1 cellular context compared by ENCODE assay signal in the genomic region with DNA sequence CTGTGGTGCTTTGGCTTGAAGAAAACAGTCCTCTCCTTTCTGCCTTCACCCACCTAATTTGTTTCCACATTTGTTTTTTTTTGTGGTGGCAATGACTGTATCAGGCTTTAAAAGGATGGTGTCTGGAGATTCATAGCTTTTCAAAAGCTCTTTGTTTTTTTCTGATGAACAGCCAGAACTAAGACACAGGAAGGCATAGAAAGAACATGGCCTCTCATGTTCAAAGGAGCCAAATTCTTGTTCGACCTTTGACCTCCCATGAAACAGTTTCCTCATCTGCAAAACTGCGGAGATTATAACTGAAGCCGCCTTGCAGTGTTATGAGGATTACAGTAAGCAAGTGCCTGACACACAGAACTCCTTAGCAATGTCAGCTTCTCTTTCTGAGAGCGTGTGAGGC.
A peak's percentile ranks its signal among the peaks of the same experiment; 100 is the strongest.
TF ChIP-seq lines count a peak whose summit lies in the region.

No MANE protein-coding gene starts in this region.

TF ChIP-seq in K562, 482 proteins besides CTCF, POLR2A, EP300 and RAD21 (continued from another document):
- TF ChIP-seq, protein P1, sequence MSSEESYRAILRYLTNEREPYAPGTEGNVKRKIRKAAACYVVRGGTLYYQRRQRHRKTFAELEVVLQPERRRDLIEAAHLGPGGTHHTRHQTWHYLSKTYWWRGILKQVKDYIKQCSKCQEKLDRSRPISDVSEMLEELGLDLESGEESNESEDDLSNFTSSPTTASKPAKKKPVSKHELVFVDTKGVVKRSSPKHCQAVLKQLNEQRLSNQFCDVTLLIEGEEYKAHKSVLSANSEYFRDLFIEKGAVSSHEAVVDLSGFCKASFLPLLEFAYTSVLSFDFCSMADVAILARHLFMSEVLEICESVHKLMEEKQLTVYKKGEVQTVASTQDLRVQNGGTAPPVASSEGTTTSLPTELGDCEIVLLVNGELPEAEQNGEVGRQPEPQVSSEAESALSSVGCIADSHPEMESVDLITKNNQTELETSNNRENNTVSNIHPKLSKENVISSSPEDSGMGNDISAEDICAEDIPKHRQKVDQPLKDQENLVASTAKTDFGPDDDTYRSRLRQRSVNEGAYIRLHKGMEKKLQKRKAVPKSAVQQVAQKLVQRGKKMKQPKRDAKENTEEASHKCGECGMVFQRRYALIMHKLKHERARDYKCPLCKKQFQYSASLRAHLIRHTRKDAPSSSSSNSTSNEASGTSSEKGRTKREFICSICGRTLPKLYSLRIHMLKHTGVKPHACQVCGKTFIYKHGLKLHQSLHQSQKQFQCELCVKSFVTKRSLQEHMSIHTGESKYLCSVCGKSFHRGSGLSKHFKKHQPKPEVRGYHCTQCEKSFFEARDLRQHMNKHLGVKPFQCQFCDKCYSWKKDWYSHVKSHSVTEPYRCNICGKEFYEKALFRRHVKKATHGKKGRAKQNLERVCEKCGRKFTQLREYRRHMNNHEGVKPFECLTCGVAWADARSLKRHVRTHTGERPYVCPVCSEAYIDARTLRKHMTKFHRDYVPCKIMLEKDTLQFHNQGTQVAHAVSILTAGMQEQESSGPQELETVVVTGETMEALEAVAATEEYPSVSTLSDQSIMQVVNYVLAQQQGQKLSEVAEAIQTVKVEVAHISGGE (CRISPR knock-in tag; IDR thresholded peaks at IDR 0.05), result 0 out of 6 replicates have a peak, but pooled peaks of 1 of the 3 experiments have one; percentile 7
- TF ChIP-seq SETDB1 (IDR thresholded peaks at IDR 0.05; ENCODE audit: low read length) (no peak), ZKSCAN3 (CRISPR knock-in tag; IDR thresholded peaks at IDR 0.05) (no peak), ZNF76 (CRISPR knock-in tag; IDR thresholded peaks at IDR 0.05; ENCODE audit: borderline replicate concordance) (no peak), CXXC5 (CRISPR knock-in tag; IDR thresholded peaks at IDR 0.05) (no peak), FOXK1 (CRISPR knock-in tag; IDR thresholded peaks at IDR 0.05; ENCODE audit: borderline replicate concordance) (no peak), SRSF9 (IDR thresholded peaks at IDR 0.05; ENCODE audit: borderline replicate concordance, low read depth, low read length) (no peak), RBFOX2 (IDR thresholded peaks at IDR 0.05; ENCODE audit: low read depth, low read length) (no peak)
- TF ChIP-seq, protein P2, sequence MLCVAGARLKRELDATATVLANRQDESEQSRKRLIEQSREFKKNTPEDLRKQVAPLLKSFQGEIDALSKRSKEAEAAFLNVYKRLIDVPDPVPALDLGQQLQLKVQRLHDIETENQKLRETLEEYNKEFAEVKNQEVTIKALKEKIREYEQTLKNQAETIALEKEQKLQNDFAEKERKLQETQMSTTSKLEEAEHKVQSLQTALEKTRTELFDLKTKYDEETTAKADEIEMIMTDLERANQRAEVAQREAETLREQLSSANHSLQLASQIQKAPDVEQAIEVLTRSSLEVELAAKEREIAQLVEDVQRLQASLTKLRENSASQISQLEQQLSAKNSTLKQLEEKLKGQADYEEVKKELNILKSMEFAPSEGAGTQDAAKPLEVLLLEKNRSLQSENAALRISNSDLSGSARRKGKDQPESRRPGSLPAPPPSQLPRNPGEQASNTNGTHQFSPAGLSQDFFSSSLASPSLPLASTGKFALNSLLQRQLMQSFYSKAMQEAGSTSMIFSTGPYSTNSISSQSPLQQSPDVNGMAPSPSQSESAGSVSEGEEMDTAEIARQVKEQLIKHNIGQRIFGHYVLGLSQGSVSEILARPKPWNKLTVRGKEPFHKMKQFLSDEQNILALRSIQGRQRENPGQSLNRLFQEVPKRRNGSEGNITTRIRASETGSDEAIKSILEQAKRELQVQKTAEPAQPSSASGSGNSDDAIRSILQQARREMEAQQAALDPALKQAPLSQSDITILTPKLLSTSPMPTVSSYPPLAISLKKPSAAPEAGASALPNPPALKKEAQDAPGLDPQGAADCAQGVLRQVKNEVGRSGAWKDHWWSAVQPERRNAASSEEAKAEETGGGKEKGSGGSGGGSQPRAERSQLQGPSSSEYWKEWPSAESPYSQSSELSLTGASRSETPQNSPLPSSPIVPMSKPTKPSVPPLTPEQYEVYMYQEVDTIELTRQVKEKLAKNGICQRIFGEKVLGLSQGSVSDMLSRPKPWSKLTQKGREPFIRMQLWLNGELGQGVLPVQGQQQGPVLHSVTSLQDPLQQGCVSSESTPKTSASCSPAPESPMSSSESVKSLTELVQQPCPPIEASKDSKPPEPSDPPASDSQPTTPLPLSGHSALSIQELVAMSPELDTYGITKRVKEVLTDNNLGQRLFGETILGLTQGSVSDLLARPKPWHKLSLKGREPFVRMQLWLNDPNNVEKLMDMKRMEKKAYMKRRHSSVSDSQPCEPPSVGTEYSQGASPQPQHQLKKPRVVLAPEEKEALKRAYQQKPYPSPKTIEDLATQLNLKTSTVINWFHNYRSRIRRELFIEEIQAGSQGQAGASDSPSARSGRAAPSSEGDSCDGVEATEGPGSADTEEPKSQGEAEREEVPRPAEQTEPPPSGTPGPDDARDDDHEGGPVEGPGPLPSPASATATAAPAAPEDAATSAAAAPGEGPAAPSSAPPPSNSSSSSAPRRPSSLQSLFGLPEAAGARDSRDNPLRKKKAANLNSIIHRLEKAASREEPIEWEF (CRISPR knock-in tag; IDR thresholded peaks at IDR 0.05), result no peak
- TF ChIP-seq, protein P3, sequence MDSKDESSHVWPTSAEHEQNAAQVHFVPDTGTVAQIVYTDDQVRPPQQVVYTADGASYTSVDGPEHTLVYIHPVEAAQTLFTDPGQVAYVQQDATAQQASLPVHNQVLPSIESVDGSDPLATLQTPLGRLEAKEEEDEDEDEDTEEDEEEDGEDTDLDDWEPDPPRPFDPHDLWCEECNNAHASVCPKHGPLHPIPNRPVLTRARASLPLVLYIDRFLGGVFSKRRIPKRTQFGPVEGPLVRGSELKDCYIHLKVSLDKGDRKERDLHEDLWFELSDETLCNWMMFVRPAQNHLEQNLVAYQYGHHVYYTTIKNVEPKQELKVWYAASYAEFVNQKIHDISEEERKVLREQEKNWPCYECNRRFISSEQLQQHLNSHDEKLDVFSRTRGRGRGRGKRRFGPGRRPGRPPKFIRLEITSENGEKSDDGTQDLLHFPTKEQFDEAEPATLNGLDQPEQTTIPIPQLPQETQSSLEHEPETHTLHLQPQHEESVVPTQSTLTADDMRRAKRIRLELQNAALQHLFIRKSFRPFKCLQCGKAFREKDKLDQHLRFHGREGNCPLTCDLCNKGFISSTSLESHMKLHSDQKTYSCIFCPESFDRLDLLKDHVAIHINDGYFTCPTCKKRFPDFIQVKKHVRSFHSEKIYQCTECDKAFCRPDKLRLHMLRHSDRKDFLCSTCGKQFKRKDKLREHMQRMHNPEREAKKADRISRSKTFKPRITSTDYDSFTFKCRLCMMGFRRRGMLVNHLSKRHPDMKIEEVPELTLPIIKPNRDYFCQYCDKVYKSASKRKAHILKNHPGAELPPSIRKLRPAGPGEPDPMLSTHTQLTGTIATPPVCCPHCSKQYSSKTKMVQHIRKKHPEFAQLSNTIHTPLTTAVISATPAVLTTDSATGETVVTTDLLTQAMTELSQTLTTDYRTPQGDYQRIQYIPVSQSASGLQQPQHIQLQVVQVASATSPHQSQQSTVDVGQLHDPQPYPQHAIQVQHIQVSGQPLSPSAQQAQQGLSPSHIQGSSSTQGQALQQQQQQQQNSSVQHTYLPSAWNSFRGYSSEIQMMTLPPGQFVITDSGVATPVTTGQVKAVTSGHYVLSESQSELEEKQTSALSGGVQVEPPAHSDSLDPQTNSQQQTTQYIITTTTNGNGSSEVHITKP (IDR thresholded peaks at IDR 0.05; ENCODE audit: partially characterized antibody), result no peak
- TF ChIP-seq, protein P4, sequence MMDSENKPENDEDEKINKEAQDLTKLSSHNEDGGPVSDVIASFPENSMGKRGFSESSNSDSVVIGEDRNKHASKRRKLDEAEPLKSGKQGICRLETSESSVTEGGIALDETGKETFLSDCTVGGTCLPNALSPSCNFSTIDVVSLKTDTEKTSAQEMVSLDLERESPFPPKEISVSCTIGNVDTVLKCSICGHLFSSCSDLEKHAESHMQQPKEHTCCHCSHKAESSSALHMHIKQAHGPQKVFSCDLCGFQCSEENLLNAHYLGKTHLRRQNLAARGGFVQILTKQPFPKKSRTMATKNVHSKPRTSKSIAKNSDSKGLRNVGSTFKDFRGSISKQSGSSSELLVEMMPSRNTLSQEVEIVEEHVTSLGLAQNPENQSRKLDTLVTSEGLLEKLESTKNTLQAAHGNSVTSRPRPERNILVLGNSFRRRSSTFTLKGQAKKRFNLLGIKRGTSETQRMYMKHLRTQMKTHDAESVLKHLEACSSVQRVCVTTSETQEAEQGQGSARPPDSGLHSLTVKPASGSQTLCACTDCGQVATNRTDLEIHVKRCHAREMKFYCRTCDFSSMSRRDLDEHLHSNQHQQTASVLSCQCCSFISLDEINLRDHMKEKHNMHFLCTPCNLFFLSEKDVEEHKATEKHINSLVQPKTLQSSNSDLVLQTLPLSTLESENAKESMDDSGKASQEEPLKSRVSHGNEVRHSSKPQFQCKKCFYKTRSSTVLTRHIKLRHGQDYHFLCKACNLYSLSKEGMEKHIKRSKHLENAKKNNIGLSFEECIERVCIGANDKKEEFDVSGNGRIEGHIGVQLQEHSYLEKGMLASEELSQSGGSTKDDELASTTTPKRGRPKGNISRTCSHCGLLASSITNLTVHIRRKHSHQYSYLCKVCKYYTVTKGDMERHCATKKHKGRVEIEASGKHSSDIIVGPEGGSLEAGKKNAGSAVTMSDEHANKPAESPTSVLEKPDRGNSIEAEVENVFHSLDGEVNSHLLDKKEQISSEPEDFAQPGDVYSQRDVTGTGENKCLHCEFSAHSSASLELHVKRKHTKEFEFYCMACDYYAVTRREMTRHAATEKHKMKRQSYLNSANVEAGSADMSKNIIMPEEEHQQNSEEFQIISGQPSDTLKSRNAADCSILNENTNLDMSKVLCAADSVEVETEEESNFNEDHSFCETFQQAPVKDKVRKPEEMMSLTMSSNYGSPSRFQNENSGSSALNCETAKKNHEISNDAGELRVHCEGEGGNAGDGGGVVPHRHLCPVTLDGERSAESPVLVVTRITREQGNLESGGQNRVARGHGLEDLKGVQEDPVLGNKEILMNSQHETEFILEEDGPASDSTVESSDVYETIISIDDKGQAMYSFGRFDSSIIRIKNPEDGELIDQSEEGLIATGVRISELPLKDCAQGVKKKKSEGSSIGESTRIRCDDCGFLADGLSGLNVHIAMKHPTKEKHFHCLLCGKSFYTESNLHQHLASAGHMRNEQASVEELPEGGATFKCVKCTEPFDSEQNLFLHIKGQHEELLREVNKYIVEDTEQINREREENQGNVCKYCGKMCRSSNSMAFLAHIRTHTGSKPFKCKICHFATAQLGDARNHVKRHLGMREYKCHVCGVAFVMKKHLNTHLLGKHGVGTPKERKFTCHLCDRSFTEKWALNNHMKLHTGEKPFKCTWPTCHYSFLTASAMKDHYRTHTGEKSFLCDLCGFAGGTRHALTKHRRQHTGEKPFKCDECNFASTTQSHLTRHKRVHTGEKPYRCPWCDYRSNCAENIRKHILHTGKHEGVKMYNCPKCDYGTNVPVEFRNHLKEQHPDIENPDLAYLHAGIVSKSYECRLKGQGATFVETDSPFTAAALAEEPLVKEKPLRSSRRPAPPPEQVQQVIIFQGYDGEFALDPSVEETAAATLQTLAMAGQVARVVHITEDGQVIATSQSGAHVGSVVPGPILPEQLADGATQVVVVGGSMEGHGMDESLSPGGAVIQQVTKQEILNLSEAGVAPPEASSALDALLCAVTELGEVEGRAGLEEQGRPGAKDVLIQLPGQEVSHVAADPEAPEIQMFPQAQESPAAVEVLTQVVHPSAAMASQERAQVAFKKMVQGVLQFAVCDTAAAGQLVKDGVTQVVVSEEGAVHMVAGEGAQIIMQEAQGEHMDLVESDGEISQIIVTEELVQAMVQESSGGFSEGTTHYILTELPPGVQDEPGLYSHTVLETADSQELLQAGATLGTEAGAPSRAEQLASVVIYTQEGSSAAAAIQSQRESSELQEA (IDR thresholded peaks at IDR 0.05; ENCODE audit: low read depth), result no peak
